Comparison of ENCODE assay signal across 1 cellular context in genomic region chr2:228599297-228599696, GRCh38.
TF ChIP-seq lines count a peak whose summit lies in the region.

No MANE protein-coding gene starts in this region.

TF ChIP-seq in GM23338, 12 proteins besides CTCF, POLR2A, EP300 and RAD21 (continued from another document):
- TF ChIP-seq ZNF462 (CRISPR knock-in tag; IDR thresholded peaks at IDR 0.05) (no peak), POLR2AphosphoS5 (IDR thresholded peaks at IDR 0.05; ENCODE audit: low read depth) (no peak), NANOG (IDR thresholded peaks at IDR 0.05; ENCODE audit: borderline replicate concordance) (no peak)
TF ChIP-seq in GM23338: peak in this region for 0.
